Comparison of ENCODE assay signal across 15 cellular contexts in genomic region chr9:110971705-110972104, GRCh38.
"Had no signal": no experiment of that assay in that cellular context is flagged by ENCODE, and none has a peak within 500 bp of the region (broad histone marks: within the 10 kb centered on the region; RNA-seq: fewer than 3 reads in every experiment).

No MANE protein-coding gene starts in this region.

- H3K4me3 Mint-ChIP-seq: activated CD4-positive, alpha-beta T cell treated with anti-CD3 and anti-CD28 coated beads, Interleukin-2, amount 10 ng/mL, durations not matched to agents 7 days and 5 days; activated T-helper 17 cell treated with anti-CD3 and anti-CD28 coated beads, Interleukin-2, amount 50 U/mL, for 72 hours; memory B cell; natural killer cell; T-helper 2 cell treated with Interferon-gamma antibody and Interleukin-4, amounts not matched to agents 5 μg/mL and 100 μg/mL, for 36 hours had no signal

- H3K4me1 Mint-ChIP-seq: activated CD4-positive, alpha-beta T cell treated with anti-CD3 and anti-CD28 coated beads, Interleukin-2, amount 10 ng/mL, durations not matched to agents 7 days and 5 days; activated T-helper 17 cell treated with anti-CD3 and anti-CD28 coated beads, Interleukin-2, amount 50 U/mL, for 72 hours; memory B cell; natural killer cell had no signal

- ATAC-seq: activated T-helper 17 cell treated with anti-CD3 and anti-CD28 coated beads, Interleukin-2, amount 50 U/mL, for 72 hours; esophagus mucosa; natural killer cell; right lobe of liver; stimulated activated naive CD8-positive, alpha-beta T cell treated with anti-CD3 and anti-CD28 coated beads, Interleukin-15, Interleukin-2, amounts not matched to agents 100 U/mL and 50 U/mL, for 24 hours had no signal

- DNase-seq: activated CD4-positive, alpha-beta T cell treated with anti-CD3 and anti-CD28 coated beads, Interleukin-2, amount 10 ng/mL, durations not matched to agents 7 days and 5 days; activated CD4-positive, CD25-positive, alpha-beta regulatory T cell; activated naive CD4-positive, alpha-beta T cell treated with Interleukin-2 at 50 U/mL for 16 hours; activated T-cell treated with anti-CD3 and anti-CD28 coated beads for 4 hours; hippocampal formation; left ventricle myocardium inferior; natural killer cell; occipital lobe; right lobe of liver; stimulated activated naive CD8-positive, alpha-beta T cell treated with anti-CD3 and anti-CD28 coated beads, Interleukin-15, Interleukin-2, amounts not matched to agents 100 U/mL and 50 U/mL, for 24 hours; testis had no signal

- H3K27me3 Mint-ChIP-seq: activated CD4-positive, alpha-beta T cell treated with anti-CD3 and anti-CD28 coated beads, Interleukin-2, amount 10 ng/mL, durations not matched to agents 7 days and 5 days; activated T-helper 17 cell treated with anti-CD3 and anti-CD28 coated beads, Interleukin-2, amount 50 U/mL, for 72 hours; memory B cell had no signal

- H3K9me3 Mint-ChIP-seq: activated T-helper 17 cell treated with anti-CD3 and anti-CD28 coated beads, Interleukin-2, amount 50 U/mL, for 72 hours had no signal

- H3K36me3 Mint-ChIP-seq: memory B cell, natural killer cell had no signal

- H3K27ac Mint-ChIP-seq: activated CD4-positive, alpha-beta T cell treated with anti-CD3 and anti-CD28 coated beads, Interleukin-2, amount 10 ng/mL, durations not matched to agents 7 days and 5 days; activated T-helper 17 cell treated with anti-CD3 and anti-CD28 coated beads, Interleukin-2, amount 50 U/mL, for 72 hours; memory B cell; natural killer cell; T-helper 2 cell treated with Interferon-gamma antibody and Interleukin-4, amounts not matched to agents 5 μg/mL and 100 μg/mL, for 36 hours had no signal
